ENCODE assay signal across 28 cellular contexts in genomic region chrX:118901991-118902390, GRCh38.
"Had no signal": no experiment of that assay in that cellular context is flagged by ENCODE, and none has a peak within 500 bp of the region (broad histone marks: within the 10 kb centered on the region; RNA-seq: fewer than 3 reads in every experiment).

No MANE protein-coding gene starts in this region.

- H3K4me2 ChIP-seq: hepatocyte had no signal

- H3K27me3 ChIP-seq: adrenal gland, body of pancreas, cardiac muscle cell, gastroesophageal sphincter, hepatocyte, ovary had no signal

- H2AFZ ChIP-seq: hepatocyte had no signal

- DNase-seq: activated CD4-positive, alpha-beta memory T cell treated with anti-CD3 and anti-CD28 coated beads for 36 hours; activated CD4-positive, alpha-beta T cell treated with anti-CD3 and anti-CD28 coated beads, Interleukin-2, amount 10 ng/mL, durations not matched to agents 24 days and 14 days; activated CD4-positive, CD25-positive, alpha-beta regulatory T cell treated with anti-CD3 and anti-CD28 coated beads, Interleukin-2, amount 50 U/mL, for 72 hours; activated CD8-positive, alpha-beta memory T cell treated with anti-CD3 and anti-CD28 coated beads, Interleukin-2, amount 50 U/mL, for 4 hours; activated effector memory CD4-positive, alpha-beta T cell treated with anti-CD3 and anti-CD28 coated beads, Interleukin-2, amount 50 U/mL, for 16 hours; activated naive CD4-positive, alpha-beta T cell treated with anti-CD3 and anti-CD28 coated beads for 36 hours; activated naive CD8-positive, alpha-beta T cell treated with anti-CD3 and anti-CD28 coated beads for 36 hours; activated T-cell treated with anti-CD3 and anti-CD28 coated beads, Interleukin-2, amount 50 U/mL, for 1 hour; adrenal gland; aorta; body of pancreas; cortex of kidney; islet precursor cell; left cardiac atrium; left ventricle myocardium superior; mucosa of descending colon; ovary; retina; stimulated activated CD4-positive, alpha-beta T cell treated with anti-CD3 and anti-CD28 coated beads, Interleukin-12 subunit alpha, Interleukin-12 subunit beta, amount 100 ng/mL, for 4 hours; stimulated activated CD4-positive, alpha-beta T cell treated with anti-CD3 and anti-CD28 coated beads, Interleukin-4, amount 100 ng/mL, for 1 hour; stimulated activated naive CD8-positive, alpha-beta T cell treated with anti-CD3 and anti-CD28 coated beads, Interleukin-15, Interleukin-2, amounts not matched to agents 100 U/mL and 50 U/mL, for 24 hours; trophoblast cell had no signal

- H3K79me2 ChIP-seq: hepatocyte had no signal

- H3K4me3 ChIP-seq: adrenal gland, body of pancreas, cardiac muscle cell, gastroesophageal sphincter, hepatocyte, mucosa of descending colon, ovary, prostate gland, skin epidermis, thoracic aorta had no signal

- H3K9me3 ChIP-seq: adrenal gland, body of pancreas, gastroesophageal sphincter, mucosa of descending colon, ovary, prostate gland, thoracic aorta had no signal

- H3K4me1 ChIP-seq: adrenal gland, body of pancreas, gastroesophageal sphincter, prostate gland had no signal

- H3K27ac ChIP-seq: adrenal gland, body of pancreas, cardiac muscle cell, gastroesophageal sphincter, hepatocyte, ovary, prostate gland, skin epidermis, thoracic aorta had no signal

- H3K36me3 ChIP-seq: adrenal gland, cardiac muscle cell, gastroesophageal sphincter, ovary, prostate gland, thoracic aorta had no signal
